11 cellular contexts compared by ENCODE assay signal in the genomic region with DNA sequence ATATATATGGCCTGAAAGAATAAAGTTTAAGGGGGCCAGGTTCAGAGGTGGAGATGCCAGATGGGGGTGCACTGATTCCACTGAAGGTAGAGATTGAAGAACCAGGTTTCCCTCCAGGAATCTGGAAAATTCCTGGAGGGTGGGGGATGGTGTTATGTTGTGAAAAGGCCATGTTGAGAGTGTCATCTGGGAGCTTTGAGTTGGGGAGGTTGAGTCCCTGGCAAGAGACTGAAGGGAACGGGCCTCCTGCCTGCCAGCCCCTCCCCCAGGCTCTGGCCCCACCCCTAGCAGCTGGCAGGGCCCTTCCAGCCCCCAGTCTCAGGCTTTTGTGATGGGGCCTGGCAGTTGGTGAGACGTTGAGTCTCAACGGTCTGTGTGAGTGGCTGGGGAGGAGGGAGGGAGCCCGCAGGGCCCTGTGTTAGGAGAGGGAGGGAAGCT. TPM values are rescaled to one million over a fixed set of nuclear protein-coding genes. Genes with fewer than 3 reads are reported as not detected.
DNase-seq lines count a peak whose midpoint lies in the region; ATAC-seq and TF ChIP-seq lines count a peak whose summit lies in the region.
"Had no signal": no experiment of that assay in that cellular context is flagged by ENCODE, and none has a peak within 500 bp of the region (broad histone marks: within the 10 kb centered on the region; RNA-seq: fewer than 3 reads in every experiment).

No MANE protein-coding gene starts in this region.

- H2AFZ ChIP-seq in neural cell (ENCODE audit: low read depth, low read length), result no peak overlapping the region

- H3K27me3 ChIP-seq in DOHH2 (ENCODE audit: control insufficient read depth, low read length) (peaks cover 39% of the 10 kb centered on the region), neural cell (ENCODE audit: insufficient read depth, low read depth, low read length) (peaks cover 29% of the 10 kb centered on the region)

- H3K27ac ChIP-seq in DOHH2 (ENCODE audit: low read depth, low read length), result no peak overlapping the region
- H3K27ac ChIP-seq in neural cell (ENCODE audit: low read length), result no peak overlapping the region
- H3K27ac ChIP-seq: neutrophil had no signal

- H3K79me2 ChIP-seq in DOHH2 (ENCODE audit: control insufficient read depth, low read length), result no peaks in the 10 kb centered on the region
- H3K79me2 ChIP-seq in neural cell (replicated peaks; ENCODE audit: insufficient read depth, low read length), result no peaks in the 10 kb centered on the region

- peak; percentile 35 for TF ChIP-seq CTCF in DOHH2 (IDR thresholded peaks at IDR 0.05; ENCODE audit: low read depth, low read length, poor library complexity, severe bottlenecking)
- peak; percentile 14 for TF ChIP-seq CTCF in choroid plexus epithelial cell (conservative IDR thresholded peaks at IDR 0.05; ENCODE audit: low read depth, low read length)
- peak; percentile 54 for TF ChIP-seq CTCF in neural cell (IDR thresholded peaks at IDR 0.05; ENCODE audit: poor library complexity, severe bottlenecking)

- no peak overlapping the region for H3K4me2 ChIP-seq in DOHH2 (ENCODE audit: low read length)
- H3K4me2 ChIP-seq in neural cell (ENCODE audit: low read length), result no peak overlapping the region

- H4K20me1 ChIP-seq in DOHH2 (ENCODE audit: control insufficient read depth, insufficient read depth, low read depth, low read length) (peaks cover 3% of the 10 kb centered on the region; the same call in 1 of the 2 replicates), neural cell (ENCODE audit: insufficient read depth) (no peaks in the 10 kb centered on the region)

- H3K36me3 ChIP-seq in DOHH2 (ENCODE audit: control insufficient read depth, low read length) (no peaks in the 10 kb centered on the region), neural cell (ENCODE audit: insufficient read depth, low read length) (no peaks in the 10 kb centered on the region)
- H3K36me3 ChIP-seq: neutrophil had no signal

- ATAC-seq in GM21381 (IDR thresholded peaks at IDR 0.05; ENCODE audit: unreplicated experiment), result no peak
- ATAC-seq: T-cell had no signal

- no peak overlapping the region for H3K9ac ChIP-seq in neural cell (ENCODE audit: low read length)

- H3K4me1 ChIP-seq in DOHH2 (ENCODE audit: control insufficient read depth, low read length), result peaks cover 16% of the 10 kb centered on the region

- no peak for TF ChIP-seq EP300 in neural cell (conservative IDR thresholded peaks at IDR 0.05; ENCODE audit: poor library complexity, severe bottlenecking)

- H3K4me3 ChIP-seq in DOHH2 (ENCODE audit: low read length), result no peak overlapping the region
- H3K4me3 ChIP-seq in choroid plexus epithelial cell (ENCODE audit: low read depth, low read length), result no peak overlapping the region
- no peak overlapping the region for H3K4me3 ChIP-seq in neural cell (ENCODE audit: low read length)

- H3K9me2 ChIP-seq in DOHH2 (replicated peaks; ENCODE audit: control insufficient read depth, low read length) (no peaks in the 10 kb centered on the region), neural cell (ENCODE audit: insufficient read depth, low read length) (no peaks in the 10 kb centered on the region)

- no peaks in the 10 kb centered on the region for H3K9me3 ChIP-seq in DOHH2 (ENCODE audit: control insufficient read depth, insufficient read depth, low read length)
- H3K9me3 ChIP-seq in neural cell (ENCODE audit: low read length), result no peaks in the 10 kb centered on the region
- H3K9me3 ChIP-seq: neutrophil had no signal

- TF ChIP-seq RAD21 in neural cell (conservative IDR thresholded peaks at IDR 0.05), result peak; percentile 62

- DNase-seq in NCI-H1694 treated with DMSO at 0.1 percent for 48 hours (lab: John Stamatoyannopoulos, UW), result peak; percentile 42
- DNase-seq in choroid plexus epithelial cell (ENCODE audit: low read depth), result no peak
- DNase-seq in DMS53 treated with DMSO at 0.1 percent for 48 hours (lab: John Stamatoyannopoulos, UW; ENCODE audit: unreplicated experiment), result no peak
- no peak for DNase-seq in activated effector memory CD4-positive, alpha-beta T cell treated with anti-CD3 and anti-CD28 coated beads, Interleukin-2, amount 50 U/mL, for 16 hours
- DNase-seq: anterior cingulate cortex, NCI-H446, T-cell had no signal

- no peaks in the 10 kb centered on the region for H3F3A ChIP-seq in DOHH2 (ENCODE audit: control insufficient read depth, insufficient read depth)
- no peaks in the 10 kb centered on the region for H3F3A ChIP-seq in neural cell (ENCODE audit: insufficient read depth, low read length, poor library complexity, severe bottlenecking)

TF ChIP-seq in neural cell, 6 proteins besides CTCF, POLR2A, EP300 and RAD21:
- TF ChIP-seq REST (IDR thresholded peaks at IDR 0.05; ENCODE audit: borderline replicate concordance) (peak; percentile 27), SMC3 (conservative IDR thresholded peaks at IDR 0.05; ENCODE audit: poor library complexity) (peak; percentile 60), MXI1 (conservative IDR thresholded peaks at IDR 0.05; ENCODE audit: poor library complexity, severe bottlenecking) (no peak), TAF1 (IDR thresholded peaks at IDR 0.05; ENCODE audit: low read depth) (no peak), EZH2 (IDR thresholded peaks at IDR 0.05; ENCODE audit: borderline replicate concordance, insufficient read depth, low read length, poor library complexity, severe bottlenecking) (no peak), POLR2AphosphoS5 (IDR thresholded peaks at IDR 0.05) (no peak)

RNA-seq across cellular contexts. Expression of gene PTPRU, which starts 4.1 kb away (rescaled TPM):
- 2.5 and 5.0 TPM in 2 replicates for polyA plus RNA-seq in neural cell
- polyA minus RNA-seq in neural cell, result 8.3 and 10.1 TPM in 2 replicates

RNA-seq across cellular contexts. Expression of gene MECR, which starts 9.7 kb away (rescaled TPM):
- polyA plus RNA-seq in neural cell, result 14.0 and 27.6 TPM in 2 replicates
- polyA minus RNA-seq in neural cell, result 17.8 and 18.5 TPM in 2 replicates

RNA-seq across cellular contexts. Expression of gene SRSF4, which starts 58.7 kb away (rescaled TPM):
- polyA plus RNA-seq in neural cell, result 46.2 and 59.7 TPM in 2 replicates
- 64.0 and 66.2 TPM in 2 replicates for polyA minus RNA-seq in neural cell
